In the genomic region with DNA sequence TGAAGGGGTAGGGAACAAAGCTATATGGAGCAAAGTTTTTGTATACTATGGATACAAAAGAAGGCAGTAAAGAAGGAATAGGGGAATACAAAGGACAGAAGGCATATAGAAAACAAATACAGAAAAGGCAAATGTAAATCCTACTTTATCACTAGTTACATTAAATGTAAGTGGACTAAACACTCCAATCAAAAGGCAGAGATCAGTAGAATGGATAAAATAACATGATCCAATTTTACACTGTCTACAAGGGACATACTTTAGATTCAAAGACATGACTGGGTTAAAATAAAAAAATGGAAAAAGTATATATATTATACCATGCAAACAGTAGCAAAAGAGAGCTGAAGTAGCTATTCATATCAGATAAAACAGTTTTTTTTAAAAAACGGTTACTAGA, we compare ENCODE assay signal across 7 cellular contexts.
"Had no signal": no experiment of that assay in that cellular context is flagged by ENCODE, and none has a peak within 500 bp of the region (broad histone marks: within the 10 kb centered on the region; RNA-seq: fewer than 3 reads in every experiment).

No MANE protein-coding gene starts in this region.

- H3K27ac Mint-ChIP-seq: IgD-negative memory B cell had no signal

- FAIRE-seq: HepG2, HTR-8/SVneo had no signal

- H3K36me3 Mint-ChIP-seq: IgD-negative memory B cell had no signal

- DNase-seq: IMR-90, KG1 had no signal

- H3K4me1 Mint-ChIP-seq: IgD-negative memory B cell had no signal

- H3K4me3 Mint-ChIP-seq: IgD-negative memory B cell had no signal

- H3K27ac ChIP-seq: HL-60, KMS-11 had no signal

- H3K4me2 ChIP-seq: KMS-11 had no signal

- H3K9ac ChIP-seq: KMS-11 had no signal

- ATAC-seq: HepG2 had no signal
